In the genomic region with DNA sequence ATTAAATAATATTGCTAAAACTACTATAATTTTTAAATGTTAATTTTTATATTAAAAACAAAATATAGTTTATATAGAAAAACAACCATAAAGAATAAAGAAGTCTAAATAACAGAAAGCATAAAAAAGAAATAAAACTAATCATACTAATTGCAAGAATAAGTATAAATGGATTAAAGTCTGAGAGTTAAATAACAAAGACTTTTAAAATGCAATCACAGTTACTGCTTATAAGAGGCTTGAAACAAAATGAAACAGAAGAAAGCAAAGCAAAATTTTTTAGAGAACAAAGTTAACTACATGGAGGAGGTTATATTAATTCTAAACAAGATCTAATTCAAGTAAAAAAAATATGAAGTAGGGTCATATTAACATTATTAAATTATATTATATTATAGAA, we compare ENCODE assay signal across 24 cellular contexts. TPM values are rescaled to one million over a fixed set of nuclear protein-coding genes. Genes with fewer than 3 reads are reported as not detected.
DNase-seq lines count a peak whose midpoint lies in the region; ATAC-seq, FAIRE-seq and TF ChIP-seq lines count a peak whose summit lies in the region.
"Had no signal": no experiment of that assay in that cellular context is flagged by ENCODE, and none has a peak within 500 bp of the region (broad histone marks: within the 10 kb centered on the region; RNA-seq: fewer than 3 reads in every experiment).

No MANE protein-coding gene starts in this region.

- DNase-seq in Caco-2: no peak
- no peak for DNase-seq in frontal cortex (ENCODE audit: low spot score in 2 of 2)
- no peak for DNase-seq in pancreas
- DNase-seq in body of pancreas: no peak
- DNase-seq in CD4-positive, alpha-beta memory T cell: no peak
- DNase-seq: 8988T; Calu3; CD4-positive, CD25-positive, alpha-beta regulatory T cell; CD8-positive, alpha-beta memory T cell; DMS53; DMS79 treated with DMSO at 0.1 percent for 48 hours; GOT3; HFFc6 had no signal

- TF ChIP-seq POLR2A in body of pancreas (IDR thresholded peaks at IDR 0.05): no peak

- no TSS peak for BruUV-seq in Caco-2 (replicated peaks; lab: Mats Ljungman, UMichigan)

- FAIRE-seq in TTC549 (lab: Jason Lieb, UNC): peak; percentile 47
- FAIRE-seq in frontal cortex (lab: Jason Lieb, UNC): peak; percentile 87
- FAIRE-seq in pancreas (lab: Jason Lieb, UNC): peak; percentile 56
- FAIRE-seq: GM12892, H54 had no signal

- H3K4me3 ChIP-seq in Caco-2 (ENCODE audit: low read depth, low read length) (no peak overlapping the region), pancreas (no peak overlapping the region), body of pancreas (no peak overlapping the region)
- no peak overlapping the region for H3K4me3 ChIP-seq in CD4-positive, alpha-beta memory T cell (ENCODE audit: low read length in 2 of 2)
- H3K4me3 ChIP-seq: BLaER1, HAP-1 had no signal

- H3K4me1 Mint-ChIP-seq in Caco-2 (ENCODE audit: low read depth, unreplicated experiment): peaks cover 43% of the 10 kb centered on the region
- H3K4me1 Mint-ChIP-seq in CD4-positive, alpha-beta memory T cell: no peaks in the 10 kb centered on the region
- H3K4me1 Mint-ChIP-seq: B cell; CD4-positive, CD25-positive, alpha-beta regulatory T cell; CD8-positive, alpha-beta memory T cell had no signal

- CTCF ChIA-PET in Caco-2 (lab: Charles Lee): no interaction called here
- CTCF ChIA-PET in CD4-positive, alpha-beta memory T cell (lab: Charles Lee; ENCODE audit: partially characterized antibody): no interaction called here

- H3K27ac Mint-ChIP-seq in Caco-2 (ENCODE audit: unreplicated experiment): peak overlapping the region; percentile 40
- no peak overlapping the region for H3K27ac Mint-ChIP-seq in CD4-positive, alpha-beta memory T cell
- H3K27ac Mint-ChIP-seq: B cell; CD4-positive, CD25-positive, alpha-beta regulatory T cell; CD8-positive, alpha-beta memory T cell; HFFc6 had no signal

- H3K4me1 ChIP-seq in Caco-2 (peaks cover 46% of the 10 kb centered on the region), pancreas (peaks cover 0 to 4% (median 0%) of the 10 kb centered on the region in 3 donors), body of pancreas (peaks cover 7% of the 10 kb centered on the region)
- no peaks in the 10 kb centered on the region for H3K4me1 ChIP-seq in CD4-positive, alpha-beta memory T cell (ENCODE audit: insufficient read depth, low read length)
- H3K4me1 ChIP-seq: BLaER1 had no signal

- intact Hi-C loops in Caco-2 (cut with micrococcal nuclease; ENCODE audit: unreplicated experiment): loop anchor here (5.0 to 10.0 kb wide), 2 partner anchors 122 to 490 kb away; no protein-coding TSS in a partner anchor
- intact Hi-C loops in pancreas (cut with DNase I): no loop called here
- intact Hi-C loops in body of pancreas (cut with DNase I): no loop called here
- intact Hi-C loops in CD4-positive, alpha-beta memory T cell (cut with micrococcal nuclease): no loop called here

- H3K9me3 ChIP-seq in Caco-2: no peaks in the 10 kb centered on the region
- H3K9me3 ChIP-seq in pancreas: no peaks in the 10 kb centered on the region
- no peaks in the 10 kb centered on the region for H3K9me3 ChIP-seq in body of pancreas
- no peaks in the 10 kb centered on the region for H3K9me3 ChIP-seq in CD4-positive, alpha-beta memory T cell (ENCODE audit: control insufficient read depth in 1 of 2, low read length in 2 of 2)
- H3K9me3 ChIP-seq: BLaER1, HAP-1 had no signal

- POLR2A ChIA-PET in Caco-2 (lab: Charles Lee): no interaction called here
- POLR2A ChIA-PET in CD4-positive, alpha-beta memory T cell (lab: Charles Lee; ENCODE audit: partially characterized antibody): no interaction called here

- no peaks in the 10 kb centered on the region for H3K36me3 ChIP-seq in Caco-2 (ENCODE audit: control insufficient read depth, insufficient read depth, low read length)
- no peaks in the 10 kb centered on the region for H3K36me3 ChIP-seq in pancreas
- H3K36me3 ChIP-seq in body of pancreas (replicated peaks in 1 of 2; ENCODE audit: insufficient read depth in 1 of 2, low read depth in 2 of 2): no peaks in the 10 kb centered on the region
- no peaks in the 10 kb centered on the region for H3K36me3 ChIP-seq in CD4-positive, alpha-beta memory T cell (ENCODE audit: insufficient read depth, low read length)
- H3K36me3 ChIP-seq: BLaER1, HAP-1 had no signal

- H3K36me3 Mint-ChIP-seq in Caco-2 (ENCODE audit: insufficient read depth, unreplicated experiment): no peaks in the 10 kb centered on the region
- H3K36me3 Mint-ChIP-seq in CD4-positive, alpha-beta memory T cell: no peaks in the 10 kb centered on the region
- H3K36me3 Mint-ChIP-seq: CD4-positive, CD25-positive, alpha-beta regulatory T cell; CD8-positive, alpha-beta memory T cell had no signal

- H3K4me3 Mint-ChIP-seq in Caco-2 (ENCODE audit: unreplicated experiment): no peak overlapping the region
- H3K4me3 Mint-ChIP-seq in CD4-positive, alpha-beta memory T cell: no peak overlapping the region
- H3K4me3 Mint-ChIP-seq: B cell; CD4-positive, CD25-positive, alpha-beta regulatory T cell; CD8-positive, alpha-beta memory T cell; HFFc6 had no signal

- TF ChIP-seq CTCF in Caco-2 (IDR thresholded peaks at IDR 0.05; ENCODE audit: insufficient read depth in 1 of 2, low read depth in 1 of 2, low read length in 1 of 2, severe bottlenecking in 1 of 2, unreplicated experiment in 1 of 2) (no peak), pancreas (IDR thresholded peaks at IDR 0.05) (no peak), body of pancreas (IDR thresholded peaks at IDR 0.05) (no peak)

- ATAC-seq in pancreas: no peak
- no peak for ATAC-seq in HG03354 (IDR thresholded peaks at IDR 0.05; ENCODE audit: poor library complexity, severe bottlenecking, unreplicated experiment)
- ATAC-seq in HG02938 (IDR thresholded peaks at IDR 0.05; ENCODE audit: unreplicated experiment): no peak
- ATAC-seq in body of pancreas: no peak

- H3K27me3 Mint-ChIP-seq in Caco-2 (ENCODE audit: insufficient read depth, unreplicated experiment): no peaks in the 10 kb centered on the region
- H3K27me3 Mint-ChIP-seq in CD4-positive, alpha-beta memory T cell: peaks cover 6 to 12% of the 10 kb centered on the region in 2 donors

- peaks cover 9% of the 10 kb centered on the region for H3K9me3 Mint-ChIP-seq in Caco-2 (ENCODE audit: unreplicated experiment)
- H3K9me3 Mint-ChIP-seq in CD4-positive, alpha-beta memory T cell: peaks cover 0 to 5% (median 1%) of the 10 kb centered on the region in 8 donors
- H3K9me3 Mint-ChIP-seq: HFFc6 had no signal

- H3K27me3 ChIP-seq in Caco-2 (replicated peaks; ENCODE audit: control insufficient read depth, insufficient read depth, low read length) (no peaks in the 10 kb centered on the region), pancreas (no peaks in the 10 kb centered on the region), body of pancreas (no peaks in the 10 kb centered on the region)
- H3K27me3 ChIP-seq in CD4-positive, alpha-beta memory T cell (ENCODE audit: insufficient read depth, low read length): no peaks in the 10 kb centered on the region
- H3K27me3 ChIP-seq: BLaER1 had no signal

- H3K27ac ChIP-seq in pancreas: no peak overlapping the region
- H3K27ac ChIP-seq in body of pancreas: no peak overlapping the region
- H3K27ac ChIP-seq in CD4-positive, alpha-beta memory T cell (ENCODE audit: low read depth, low read length): no peak overlapping the region
- H3K27ac ChIP-seq: BLaER1, C4-2B had no signal

RNA-seq across cellular contexts. Expression of gene PRR15, which starts 41.1 kb away (rescaled TPM):
- 22.6 and 28.9 TPM in 2 replicates for total RNA-seq in Caco-2 (2022)
- total RNA-seq in frontal cortex: 0.41 TPM
- 1 to 10 TPM; 1.1 to 4.6 (median 1.8) TPM for total RNA-seq in pancreas
- polyA plus RNA-seq in pancreas: 1 to 10 TPM; 1.5 to 1.8 TPM
- 1 to 10 TPM; 2.3 to 4.7 TPM for total RNA-seq in body of pancreas
- total RNA-seq in CD4-positive, alpha-beta memory T cell: not detected
- not detected for polyA plus RNA-seq in CD4-positive, alpha-beta memory T cell
- total RNA-seq: B cell; CD4-positive, CD25-positive, alpha-beta regulatory T cell; CD8-positive, alpha-beta memory T cell; G401 had no signal
- polyA plus RNA-seq: AG04450; CD4-positive, CD25-positive, alpha-beta regulatory T cell; CD8-positive, alpha-beta memory T cell had no signal
